Comparison of ENCODE assay signal across 15 cellular contexts in genomic region chr22:44957267-44957905, GRCh38. TPM values are rescaled to one million over a fixed set of nuclear protein-coding genes. Genes with fewer than 3 reads are reported as not detected.
DNase-seq lines count a peak whose midpoint lies in the region; ATAC-seq, FAIRE-seq and TF ChIP-seq lines count a peak whose summit lies in the region.
"Had no signal": no experiment of that assay in that cellular context is flagged by ENCODE, and none has a peak within 500 bp of the region (broad histone marks: within the 10 kb centered on the region; RNA-seq: fewer than 3 reads in every experiment).

No MANE protein-coding gene starts in this region.

- TF ChIP-seq POLR2A in HepG2 (IDR thresholded peaks at IDR 0.05; ENCODE audit: insufficient read depth in 1 of 2, low read depth in 2 of 2, low read length in 2 of 2) (no peak), right lobe of liver (IDR thresholded peaks at IDR 0.05) (no peak)

- POLR2A ChIA-PET in HepG2 (lab: Yijun Ruan, JAX) (no interaction called here), PC-3 (lab: Charles Lee; ENCODE audit: unreplicated experiment) (interaction anchor here (0.5 kb wide), 1 partner anchor 1160 kb away, joined by 3 read pairs; no protein-coding TSS in a partner anchor)

- H2AFZ ChIP-seq in HepG2 (ENCODE audit: low read length) (no peak overlapping the region), PC-3 (ENCODE audit: low read length) (no peak overlapping the region)

- H3K9me3 ChIP-seq in HepG2 (ENCODE audit: low read length) = no peaks in the 10 kb centered on the region
- H3K9me3 ChIP-seq in right lobe of liver = no peaks in the 10 kb centered on the region
- no peaks in the 10 kb centered on the region for H3K9me3 ChIP-seq in PC-3 (ENCODE audit: low read length)
- H3K9me3 ChIP-seq: pancreas had no signal

- no peak overlapping the region for H3K27ac ChIP-seq in HepG2 (ENCODE audit: extremely low read length, insufficient read depth, low read length)
- no peak overlapping the region for H3K27ac ChIP-seq in right lobe of liver
- H3K27ac ChIP-seq in PC-3 (ENCODE audit: low read length) = no peak overlapping the region
- H3K27ac ChIP-seq: dorsolateral prefrontal cortex, pancreas had no signal

- CTCF ChIA-PET in HepG2 (lab: Yijun Ruan, JAX; ENCODE audit: low intra/inter-chr PET ratio, low total read pairs) = no interaction called here
- CTCF ChIA-PET in PC-3 (lab: Charles Lee) = no interaction called here

- H3K9me2 ChIP-seq in PC-3 (replicated peaks; ENCODE audit: low read length) = no peaks in the 10 kb centered on the region

- H3K27me3 Mint-ChIP-seq in type B pancreatic cell = peaks cover 8% of the 10 kb centered on the region

- H3K36me3 ChIP-seq in HepG2 (replicated peaks in 1 of 2; ENCODE audit: control insufficient read depth in 1 of 2, insufficient read depth in 2 of 2, low read length in 2 of 2) (no peaks in the 10 kb centered on the region), right lobe of liver (no peaks in the 10 kb centered on the region), PC-3 (ENCODE audit: low read depth, low read length) (no peaks in the 10 kb centered on the region)
- H3K36me3 ChIP-seq: pancreas had no signal

- H3K4me2 ChIP-seq in HepG2 (ENCODE audit: low read depth, low read length) (no peak overlapping the region), PC-3 (ENCODE audit: low read length) (no peak overlapping the region)

- no peak for FAIRE-seq in HepG2 (lab: Jason Lieb, UNC)
- FAIRE-seq: pancreas had no signal

- intact Hi-C loops in HepG2 (cut with micrococcal nuclease; ENCODE audit: unreplicated experiment) = no loop called here
- intact Hi-C loops in right lobe of liver (cut with DNase I) = no loop called here
- intact Hi-C loops in PC-3 (cut with micrococcal nuclease) = no loop called here

- H4K20me1 ChIP-seq in HepG2 (ENCODE audit: insufficient read depth, low read length) (no peaks in the 10 kb centered on the region), PC-3 (ENCODE audit: low read length) (no peaks in the 10 kb centered on the region)

- H3F3A ChIP-seq in PC-3 (ENCODE audit: low read length, unreplicated experiment) = no peaks in the 10 kb centered on the region

- TF ChIP-seq RAD21 in HepG2 (CRISPR knock-in tag; IDR thresholded peaks at IDR 0.05) = no peak

- TF ChIP-seq EP300 in HepG2 (IDR thresholded peaks at IDR 0.05; ENCODE audit: low read depth in 2 of 2, low read length in 2 of 2) (no peak), HepG2 (CRISPR knock-in tag; IDR thresholded peaks at IDR 0.05; ENCODE audit: borderline replicate concordance) (no peak)

- H3K36me3 Mint-ChIP-seq in type B pancreatic cell = peaks cover 4% of the 10 kb centered on the region
- H3K36me3 Mint-ChIP-seq: stimulated activated memory B cell treated with anti-CD40 and anti-IgM and Interleukin-4, amounts not matched to agents 10 μg/mL and 1 μg/mL and 100 μg/mL, for 72 hours had no signal

- no peaks in the 10 kb centered on the region for H3K9me3 Mint-ChIP-seq in type B pancreatic cell
- H3K9me3 Mint-ChIP-seq: stimulated activated memory B cell treated with anti-CD40 and anti-IgM and Interleukin-4, amounts not matched to agents 10 μg/mL and 1 μg/mL and 100 μg/mL, for 72 hours had no signal

- H3K4me1 ChIP-seq in HepG2 (ENCODE audit: insufficient read depth, low read length) = no peaks in the 10 kb centered on the region
- H3K4me1 ChIP-seq in right lobe of liver = no peaks in the 10 kb centered on the region
- H3K4me1 ChIP-seq in PC-3 (ENCODE audit: insufficient read depth, low read length) = peaks cover 2% of the 10 kb centered on the region; the same call in 1 of the 2 replicates
- H3K4me1 ChIP-seq: pancreas had no signal

- H3K27me3 ChIP-seq in HepG2 (ENCODE audit: control insufficient read depth in 1 of 2, insufficient read depth in 2 of 2, low read length in 2 of 2) (peaks cover 17 to 81% of the 10 kb centered on the region in 2 experiments), right lobe of liver (no peaks in the 10 kb centered on the region), PC-3 (ENCODE audit: low read length) (peaks cover 37% of the 10 kb centered on the region)
- H3K27me3 ChIP-seq: dorsolateral prefrontal cortex, pancreas had no signal

- BruUV-seq in HepG2 (replicated peaks; lab: Mats Ljungman, UMichigan) = no TSS peak
- no TSS peak for BruUV-seq in PC-3 (replicated peaks; lab: Mats Ljungman, UMichigan)

- no peak overlapping the region for H3K4me3 Mint-ChIP-seq in type B pancreatic cell
- H3K4me3 Mint-ChIP-seq: stimulated activated memory B cell treated with anti-CD40 and anti-IgM and Interleukin-4, amounts not matched to agents 10 μg/mL and 1 μg/mL and 100 μg/mL, for 72 hours had no signal

- TF ChIP-seq CTCF in HepG2 (CRISPR knock-in tag; IDR thresholded peaks at IDR 0.05) = 0 out of 2 replicates have a peak, but pooled peaks have one; percentile 17
- TF ChIP-seq CTCF in right lobe of liver (IDR thresholded peaks at IDR 0.05) = no peak
- TF ChIP-seq CTCF in PC-3 (conservative IDR thresholded peaks at IDR 0.05; ENCODE audit: low read depth, low read length) = peak; percentile 40; the same call in 1 of the 2 replicates
- TF ChIP-seq CTCF in fibroblast of the aortic adventitia (IDR thresholded peaks at IDR 0.05; ENCODE audit: insufficient read depth, low read length) = peak; percentile 23
- peak; percentile 63 for TF ChIP-seq CTCF in type B pancreatic cell (conservative IDR thresholded peaks at IDR 0.05)

- peaks cover 20% of the 10 kb centered on the region for H3K4me1 Mint-ChIP-seq in type B pancreatic cell (ENCODE audit: unreplicated experiment)

- 25% methylated on average over 10 of the region's 10 CpGs for WGBS in HepG2 (ENCODE audit: low lambda C conversion rate)
- WGBS in right lobe of liver (ENCODE audit: insufficient coverage, low coverage, low lambda C conversion rate, missing lambda C conversion rate) = 40% methylated on average over 7 of the region's 10 CpGs

- H3K9ac ChIP-seq in HepG2 (ENCODE audit: insufficient read depth, low read depth, low read length) (no peak overlapping the region), PC-3 (ENCODE audit: low read length) (no peak overlapping the region)

- DNase-seq in HepG2 (ENCODE audit: low spot score) = peak; percentile 9
- DNase-seq in right lobe of liver = no peak
- DNase-seq in PC-3 = peak; percentile 5
- peak; percentile 1 for DNase-seq in fibroblast of the aortic adventitia (ENCODE audit: low read depth)
- DNase-seq in type B pancreatic cell (ENCODE audit: extremely low spot score, unreplicated experiment) = no peak
- no peak for DNase-seq in T-helper 1 cell
- DNase-seq in H4 (ENCODE audit: low spot score) = no peak
- no peak for DNase-seq in stimulated activated CD4-positive, alpha-beta T cell treated with anti-CD3 and anti-CD28 coated beads, Interleukin-4, amount 100 ng/mL, for 4 hours
- DNase-seq: dorsolateral prefrontal cortex, GDM1, NCI-H510A, pancreas had no signal

- ATAC-seq in HepG2 (peak; percentile 84), right lobe of liver (no peak), PC-3 (peak; percentile 37; the same call in 1 of the 2 replicates)
- ATAC-seq: pancreas; stimulated activated memory B cell treated with anti-CD40 and anti-IgM and Interleukin-4, amounts not matched to agents 10 μg/mL and 1 μg/mL and 100 μg/mL, for 72 hours had no signal

- peak overlapping the region; percentile 38 for H3K27ac Mint-ChIP-seq in type B pancreatic cell
- H3K27ac Mint-ChIP-seq: stimulated activated memory B cell treated with anti-CD40 and anti-IgM and Interleukin-4, amounts not matched to agents 10 μg/mL and 1 μg/mL and 100 μg/mL, for 72 hours had no signal

- in situ Hi-C loops in HepG2 (cut with HindIII; ENCODE audit: extremely low pct_ligation_motif_present, low pct_unique_long_range_greater_than_20kb) = no loop called here

- H3K79me2 ChIP-seq in HepG2 (ENCODE audit: insufficient read depth, low read length) (no peaks in the 10 kb centered on the region), PC-3 (ENCODE audit: low read length) (no peaks in the 10 kb centered on the region)

- no peak overlapping the region for H3K4me3 ChIP-seq in HepG2 (replicated peaks in 1 of 3; ENCODE audit: insufficient read depth in 1 of 3, low read depth in 2 of 3, low read length in 3 of 3)
- H3K4me3 ChIP-seq in right lobe of liver = no peak overlapping the region
- H3K4me3 ChIP-seq in PC-3 (ENCODE audit: low read length) = no peak overlapping the region
- H3K4me3 ChIP-seq in fibroblast of the aortic adventitia (ENCODE audit: low read depth, low read length) = no peak overlapping the region
- H3K4me3 ChIP-seq: dorsolateral prefrontal cortex, pancreas had no signal

RNA-seq across cellular contexts. Expression of gene PHF21B, which starts 52.4 kb away (rescaled TPM):
- total RNA-seq in HepG2 (2016; rRNA removed; fragmentation: Illumina TruSeq; extraction: Trizol) (not detected in 2 replicates), right lobe of liver (not detected), PC-3 (2014; rRNA removed) (0.12 TPM in 1 of 2 replicates, not detected in the other), fibroblast of the aortic adventitia (ENCODE audit: low replicate concordance) (not detected in 2 replicates), type B pancreatic cell (ENCODE audit: low replicate concordance) (2.1 and 19.0 TPM in 2 replicates)
- not detected in 2 replicates for total RNA-seq in HepG2 (2016; cell fraction: cytosol; rRNA removed; fragmentation: Illumina TruSeq; extraction: Trizol; ENCODE audit: low read depth)
- total RNA-seq in HepG2 (2016; cell fraction: insoluble cytoplasmic fraction; rRNA removed; fragmentation: Illumina TruSeq; extraction: Trizol) = not detected in 2 replicates
- total RNA-seq in HepG2 (2016; cell fraction: membrane; rRNA removed; fragmentation: Illumina TruSeq; extraction: Trizol) = not detected in 2 replicates
- total RNA-seq in HepG2 (2016; cell fraction: nucleus; rRNA removed; fragmentation: Illumina TruSeq; extraction: Trizol) = not detected in 2 replicates
- polyA plus RNA-seq in HepG2 (2011; rRNA removed) = not detected in 2 replicates
- polyA plus RNA-seq in HepG2 (2011; cell fraction: cytosol; rRNA removed) = not detected in 2 replicates
- not detected in 2 replicates for polyA plus RNA-seq in HepG2 (2011; cell fraction: nucleus; rRNA removed)
- not detected in 2 replicates for polyA plus RNA-seq in HepG2 (2012)
- not detected in 2 replicates for polyA plus RNA-seq in HepG2 (2016; cell fraction: cytosol; fragmentation: Illumina TruSeq; extraction: Trizol; ENCODE audit: low read depth)
- not detected in 2 replicates for polyA plus RNA-seq in HepG2 (2016; cell fraction: insoluble cytoplasmic fraction; fragmentation: Illumina TruSeq; extraction: Trizol; ENCODE audit: low read depth)
- polyA plus RNA-seq in HepG2 (2016; cell fraction: membrane; fragmentation: Illumina TruSeq; extraction: Trizol; ENCODE audit: low read depth) = not detected in 2 replicates
- not detected in 2 replicates for polyA plus RNA-seq in HepG2 (2016; cell fraction: nucleus; fragmentation: Illumina TruSeq; extraction: Trizol; ENCODE audit: insufficient read depth, low read depth)
- 0.05 TPM in 1 of 2 replicates, not detected in the other for polyA minus RNA-seq in HepG2 (2011; rRNA and poly(A)+ RNA removed; ENCODE audit: low replicate concordance)
- polyA minus RNA-seq in HepG2 (2011; cell fraction: cytosol; rRNA and poly(A)+ RNA removed) = not detected in 2 replicates
- not detected in 2 replicates for polyA minus RNA-seq in HepG2 (2011; cell fraction: nucleus; rRNA and poly(A)+ RNA removed)
- 0.66 and 1.8 TPM in 2 replicates for total RNA-seq in H4 (2014; rRNA removed; shearing (Covaris generic))
- total RNA-seq: liver, M059J had no signal
- polyA plus RNA-seq: liver had no signal

Comparison
In these comparisons a context has a peak if more than half of its experiments do, and no peak if none do; other contexts are left out.
1. ATAC-seq: peak in HepG2 (single experiment) and PC-3 (single experiment); none in right lobe of liver (0 of 4).
2. DNase-seq: peak in HepG2 (single experiment), PC-3 (single experiment) and fibroblast of the aortic adventitia (single experiment); none in right lobe of liver (0 of 3), type B pancreatic cell (single experiment), T-helper 1 cell (0 of 5), H4 (single experiment) and stimulated activated CD4-positive, alpha-beta T cell treated with anti-CD3 and anti-CD28 coated beads, Interleukin-4, amount 100 ng/mL, for 4 hours (0 of 2).
3. CTCF ChIP-seq: peak in HepG2 (single experiment), PC-3 (single experiment), fibroblast of the aortic adventitia (single experiment) and type B pancreatic cell (single experiment); none in right lobe of liver (0 of 4).